ENCODE assay signal across 18 cellular contexts in genomic region chrX:111039606-111040005, GRCh38.
"Had no signal": no experiment of that assay in that cellular context is flagged by ENCODE, and none has a peak within 500 bp of the region (broad histone marks: within the 10 kb centered on the region; RNA-seq: fewer than 3 reads in every experiment).

No MANE protein-coding gene starts in this region.

- ATAC-seq: natural killer cell treated with Interleukin-12 subunit alpha and Interleukin-12 subunit beta and Interleukin-15 and Interleukin-18, amount 100 ng/mL, for 72 hours; sciatic nerve; T-cell; upper lobe of right lung had no signal

- H3K9me3 ChIP-seq: esophagus muscularis mucosa, prostate gland, stomach, testis, upper lobe of right lung had no signal

- H3K4me1 ChIP-seq: esophagus muscularis mucosa, prostate gland, stomach, testis, upper lobe of right lung had no signal

- FAIRE-seq: endometrium had no signal

- H3K27ac ChIP-seq: cardiac muscle cell, esophagus muscularis mucosa, prostate gland, stomach, testis, upper lobe of right lung had no signal

- H3K4me3 ChIP-seq: cardiac muscle cell, esophagus muscularis mucosa, prostate gland, stomach, testis, upper lobe of right lung had no signal

- DNase-seq: activated CD4-positive, CD25-positive, alpha-beta regulatory T cell treated with anti-CD3 and anti-CD28 coated beads, Interleukin-2, amount 50 U/mL, for 72 hours; activated naive CD4-positive, alpha-beta T cell; activated naive CD8-positive, alpha-beta T cell treated with anti-CD3 and anti-CD28 coated beads, Interleukin-2, amount 10 ng/mL, durations not matched to agents 7 days and 5 days; anterior cingulate cortex; hippocampal formation; nucleus accumbens; stimulated activated CD4-positive, alpha-beta T cell treated with anti-CD3 and anti-CD28 coated beads, Interleukin-1b, Interleukin-23, amount 100 ng/mL, for 48 hours; stomach; T-cell; T1000; testis; upper lobe of right lung had no signal
